Comparison of ENCODE assay signal across 20 cellular contexts in genomic region chr18:37258819-37259218, GRCh38.
DNase-seq lines count a peak whose midpoint lies in the region; ATAC-seq, FAIRE-seq and TF ChIP-seq lines count a peak whose summit lies in the region.
"Had no signal": no experiment of that assay in that cellular context is flagged by ENCODE, and none has a peak within 500 bp of the region (broad histone marks: within the 10 kb centered on the region; RNA-seq: fewer than 3 reads in every experiment).

No MANE protein-coding gene starts in this region.

- no peak overlapping the region for H3K18ac ChIP-seq in neuronal stem cell (ENCODE audit: low read length)

- no peak overlapping the region for H3K27ac Mint-ChIP-seq in WTC11
- H3K27ac Mint-ChIP-seq: CD4-positive, alpha-beta T cell; H9 had no signal

- no peak overlapping the region for H3K4me2 ChIP-seq in neuronal stem cell (ENCODE audit: insufficient read depth, low read length, poor library complexity, severe bottlenecking)

- H3K4ac ChIP-seq in neuronal stem cell (ENCODE audit: low read length): no peak overlapping the region

- FAIRE-seq in GM12892 (lab: Jason Lieb, UNC): no peak
- FAIRE-seq: A204.1, D721Med, G401.6, GM12891, GM18507, K562 had no signal

- peaks cover 50% of the 10 kb centered on the region for H3K27me3 Mint-ChIP-seq in WTC11 (ENCODE audit: low read depth)

- CTCF ChIA-PET in WTC11 (lab: Charles Lee): interaction anchor here (0.6 kb wide), 1 partner anchor 359 kb away, joined by 10 read pairs; no protein-coding TSS in a partner anchor

- no peaks in the 10 kb centered on the region for H3K9me3 Mint-ChIP-seq in WTC11
- H3K9me3 Mint-ChIP-seq: CD4-positive, alpha-beta T cell; H9 had no signal

- H3K4me1 ChIP-seq in HUES6 (ENCODE audit: control insufficient read depth, insufficient read depth, low read length) (peaks cover 7% of the 10 kb centered on the region; the same call in 1 of the 2 replicates), neuronal stem cell (ENCODE audit: control insufficient read depth in 2 of 2, insufficient read depth in 1 of 2, low read depth in 1 of 2, low read length in 2 of 2) (no peaks in the 10 kb centered on the region), ascending aorta (peaks cover 0 to 4% of the 10 kb centered on the region in 2 donors)
- H3K4me1 ChIP-seq: Caco-2 had no signal

- no peak overlapping the region for H4K91ac ChIP-seq in neuronal stem cell (ENCODE audit: low read depth, low read length, poor library complexity)

- H3K23ac ChIP-seq in neuronal stem cell (ENCODE audit: low read depth, low read length, poor library complexity): peak overlapping the region; percentile 32

- H3K79me1 ChIP-seq in neuronal stem cell (ENCODE audit: low read depth, low read length): no peaks in the 10 kb centered on the region

- H3K27ac ChIP-seq in HUES6 (ENCODE audit: low read depth, low read length) (no peak overlapping the region), neuronal stem cell (replicated peaks; ENCODE audit: low read length) (no peak overlapping the region), ascending aorta (no peak overlapping the region)

- H3K36me3 ChIP-seq in HUES6 (ENCODE audit: control insufficient read depth, insufficient read depth, low read length): no peaks in the 10 kb centered on the region
- H3K36me3 ChIP-seq in neuronal stem cell (replicated peaks in 1 of 2; ENCODE audit: control insufficient read depth in 2 of 2, insufficient read depth in 2 of 2, low read length in 2 of 2): no peaks in the 10 kb centered on the region
- H3K36me3 ChIP-seq in ascending aorta: no peaks in the 10 kb centered on the region
- H3K36me3 ChIP-seq: BE2C had no signal

- H3K4me3 ChIP-seq in HUES6 (ENCODE audit: low read depth, low read length) (peak overlapping the region; percentile 27; the same call in 1 of the 2 replicates), neuronal stem cell (ENCODE audit: low read length in 2 of 2) (no peak overlapping the region), ascending aorta (no peak overlapping the region)
- H3K4me3 ChIP-seq: K562 had no signal

- DNase-seq in WTC11 (ENCODE audit: low spot score) (peak; percentile 5), neuronal stem cell (ENCODE audit: low spot score) (no peak), ascending aorta (ENCODE audit: low spot score in 2 of 2) (no peak), NCI-H2196 (lab: John Stamatoyannopoulos, UW; ENCODE audit: unreplicated experiment) (no peak), GM12892 (ENCODE audit: insufficient read length) (no peak)
- DNase-seq: ACHN; BE2C; C1 segment of cervical spinal cord; Caco-2; CD4-positive, alpha-beta T cell; GOT3; H9; IMR-90 had no signal

- H2BK15ac ChIP-seq in neuronal stem cell (ENCODE audit: low read length): no peak overlapping the region

- H3K14ac ChIP-seq in neuronal stem cell (ENCODE audit: low read length): no peak overlapping the region

- no peak overlapping the region for H3K4me3 Mint-ChIP-seq in WTC11
- H3K4me3 Mint-ChIP-seq: CD4-positive, alpha-beta T cell; H9 had no signal

- no peaks in the 10 kb centered on the region for H3K9me3 ChIP-seq in HUES6 (ENCODE audit: control insufficient read depth, insufficient read depth, low read depth, low read length)
- H3K9me3 ChIP-seq in neuronal stem cell (replicated peaks in 1 of 2; ENCODE audit: control insufficient read depth in 2 of 2, insufficient read depth in 1 of 2, low read depth in 1 of 2, low read length in 2 of 2): no peaks in the 10 kb centered on the region
- H3K9me3 ChIP-seq in ascending aorta: no peaks in the 10 kb centered on the region
- H3K9me3 ChIP-seq: BE2C, Caco-2 had no signal

- H3K9ac ChIP-seq in HUES6 (ENCODE audit: low read length) (no peak overlapping the region), neuronal stem cell (ENCODE audit: low read depth, low read length, poor library complexity) (no peak overlapping the region)

- no peak overlapping the region for H2AFZ ChIP-seq in neuronal stem cell (ENCODE audit: low read length)

- no peak overlapping the region for H2BK12ac ChIP-seq in neuronal stem cell (ENCODE audit: low read length)

- POLR2A ChIA-PET in WTC11 (lab: Charles Lee): no interaction called here

- no peaks in the 10 kb centered on the region for H3K36me3 Mint-ChIP-seq in WTC11

- H2BK120ac ChIP-seq in neuronal stem cell (ENCODE audit: low read depth, low read length): no peak overlapping the region

- no peak overlapping the region for H2BK5ac ChIP-seq in neuronal stem cell (ENCODE audit: low read length)

- ATAC-seq in WTC11: no peak
- ATAC-seq: K562 had no signal

- peaks cover 8% of the 10 kb centered on the region for H3K4me1 Mint-ChIP-seq in WTC11

- no peak for TF ChIP-seq POLR2A in GM12892 (IDR thresholded peaks at IDR 0.05; ENCODE audit: low read depth, low read length)

- no CpG with 5 or more reads among the region's 11 CpGs for WGBS in neuronal stem cell (ENCODE audit: extremely low coverage in 2 of 2, insufficient read length in 2 of 2, insufficient replicate concordance in 1 of 2), 2 donors

- H3K27me3 ChIP-seq in HUES6 (ENCODE audit: control insufficient read depth, insufficient read depth, low read length): peaks cover 72% of the 10 kb centered on the region
- H3K27me3 ChIP-seq in neuronal stem cell (ENCODE audit: control insufficient read depth in 3 of 3, insufficient read depth in 3 of 3, low read depth in 1 of 3, low read length in 3 of 3): peaks cover 0 to 61% (median 9%) of the 10 kb centered on the region in 3 experiments
- H3K27me3 ChIP-seq in ascending aorta: peaks cover 5% of the 10 kb centered on the region
- H3K27me3 ChIP-seq: BE2C had no signal

- no peak overlapping the region for H4K8ac ChIP-seq in neuronal stem cell (ENCODE audit: low read depth, low read length)

- TF ChIP-seq CTCF in WTC11 (IDR thresholded peaks at IDR 0.05): no peak
- TF ChIP-seq CTCF in ascending aorta (IDR thresholded peaks at IDR 0.05): no peak

- intact Hi-C loops in ascending aorta (cut with DNase I): loop anchor here (10.0 kb wide), 1 partner anchor 56 kb away; no protein-coding TSS in a partner anchor

- no peak overlapping the region for H2AK5ac ChIP-seq in neuronal stem cell (ENCODE audit: low read depth, low read length)

TF ChIP-seq in WTC11, 78 proteins besides CTCF, POLR2A, EP300 and RAD21:
- no peak for TF ChIP-seq SMAD4 (CRISPR knock-in tag; IDR thresholded peaks at IDR 0.05)
- no peak for TF ChIP-seq GRHL2 (CRISPR knock-in tag; IDR thresholded peaks at IDR 0.05; ENCODE audit: insufficient replicate concordance, severe bottlenecking)
- no peak for TF ChIP-seq ATF3 (CRISPR knock-in tag; conservative IDR thresholded peaks at IDR 0.05)
- TF ChIP-seq E2F5 (CRISPR knock-in tag; IDR thresholded peaks at IDR 0.05): no peak
- TF ChIP-seq FOXP1 (CRISPR knock-in tag; IDR thresholded peaks at IDR 0.05; ENCODE audit: borderline replicate concordance): no peak
